ENCODE assay signal across 1 cellular context in genomic region chr1:171644805-171645483, GRCh38.
A peak's percentile ranks its signal among the peaks of the same experiment; 100 is the strongest.
TF ChIP-seq lines count a peak whose summit lies in the region.

No MANE protein-coding gene starts in this region.

TF ChIP-seq in H1, 55 proteins besides CTCF, POLR2A, EP300 and RAD21:
- TF ChIP-seq NRF1 (IDR thresholded peaks at IDR 0.05; ENCODE audit: low read depth, low read length) (no peak), ATF3 (IDR thresholded peaks at IDR 0.05; ENCODE audit: insufficient read depth, low read depth, low read length) (no peak), E2F6 (IDR thresholded peaks at IDR 0.05) (0 out of 2 replicates have a peak, but pooled peaks have one; percentile 28), SUZ12 (IDR thresholded peaks at IDR 0.05; ENCODE audit: low read length) (no peak), KDM5A (IDR thresholded peaks at IDR 0.05; ENCODE audit: low read length) (no peak), HDAC2 (IDR thresholded peaks at IDR 0.05; ENCODE audit: borderline replicate concordance in 1 of 2, low read depth in 2 of 2, low read length in 2 of 2) (0 out of 4 replicates have a peak, but pooled peaks of 1 of the 2 experiments have one; percentile 33), HDAC6 (IDR thresholded peaks at IDR 0.05; ENCODE audit: low read depth, low read length) (no peak), CHD1 (IDR thresholded peaks at IDR 0.05; ENCODE audit: low read depth, low read length) (no peak), SAP30 (IDR thresholded peaks at IDR 0.05; ENCODE audit: insufficient read depth, insufficient replicate concordance, low read length) (no peak), SP2 (IDR thresholded peaks at IDR 0.05; ENCODE audit: low read length) (no peak), RXRA (IDR thresholded peaks at IDR 0.05; ENCODE audit: insufficient read depth, low read depth, low read length) (no peak), JUND (IDR thresholded peaks at IDR 0.05; ENCODE audit: low read length) (no peak), SP4 (IDR thresholded peaks at IDR 0.05; ENCODE audit: low read length) (0 out of 2 replicates have a peak, but pooled peaks have one; percentile 48), TEAD4 (IDR thresholded peaks at IDR 0.05; ENCODE audit: low read depth, low read length) (0 out of 2 replicates have a peak, but pooled peaks have one; percentile 3), USF2 (IDR thresholded peaks at IDR 0.05; ENCODE audit: low read length) (no peak), RNF2 (IDR thresholded peaks at IDR 0.05; ENCODE audit: borderline replicate concordance, low read depth, low read length, missing control alignments, poor library complexity, severe bottlenecking) (no peak), BCL11A (IDR thresholded peaks at IDR 0.05; ENCODE audit: low read depth in 2 of 2, low read length in 2 of 2) (no peak), SP1 (IDR thresholded peaks at IDR 0.05; ENCODE audit: low read depth, low read length) (no peak), GTF2F1 (IDR thresholded peaks at IDR 0.05; ENCODE audit: borderline replicate concordance, low read depth, low read length) (no peak), MAX (IDR thresholded peaks at IDR 0.05) (no peak; the same call in none of the 2 replicates), MAFK (IDR thresholded peaks at IDR 0.05; ENCODE audit: low read depth, low read length) (no peak), FOSL1 (IDR thresholded peaks at IDR 0.05; ENCODE audit: insufficient read depth, low read depth, low read length) (no peak), YY1 (IDR thresholded peaks at IDR 0.05; ENCODE audit: low read depth, low read length) (peak; percentile 72; the same call in 1 of the 2 replicates), CBX8 (IDR thresholded peaks at IDR 0.05; ENCODE audit: borderline replicate concordance, low read depth, low read length) (no peak), KDM1A (IDR thresholded peaks at IDR 0.05; ENCODE audit: borderline replicate concordance, low read length) (peak; percentile 95), JUN (IDR thresholded peaks at IDR 0.05; ENCODE audit: low read depth, low read length) (no peak), BRCA1 (IDR thresholded peaks at IDR 0.05; ENCODE audit: low read depth, low read length) (no peak), CHD2 (IDR thresholded peaks at IDR 0.05; ENCODE audit: low read length) (no peak), NANOG (IDR thresholded peaks at IDR 0.05; ENCODE audit: insufficient read depth, low read depth, low read length, poor library complexity, severe bottlenecking) (no peak), EGR1 (IDR thresholded peaks at IDR 0.05; ENCODE audit: borderline replicate concordance, low read depth, low read length) (no peak), CREB1 (IDR thresholded peaks at IDR 0.05) (no peak), POLR2AphosphoS5 (IDR thresholded peaks at IDR 0.05; ENCODE audit: low read depth, low read length) (no peak), SRF (IDR thresholded peaks at IDR 0.05; ENCODE audit: low read depth, low read length) (no peak), KDM4A (IDR thresholded peaks at IDR 0.05; ENCODE audit: low read depth, low read length, severe bottlenecking) (no peak), ASH2L (IDR thresholded peaks at IDR 0.05; ENCODE audit: low read length) (peak; percentile 61), TAF7 (optimal IDR thresholded peaks at IDR 0.05; ENCODE audit: borderline replicate concordance, low read depth, low read length) (no peak), SIX5 (IDR thresholded peaks at IDR 0.05; ENCODE audit: low read depth, low read length) (no peak), TAF1 (IDR thresholded peaks at IDR 0.05; ENCODE audit: low read depth, low read length) (0 out of 2 replicates have a peak, but pooled peaks have one; percentile 43), SIRT6 (IDR thresholded peaks at IDR 0.05; ENCODE audit: low read length) (no peak), RBBP5 (IDR thresholded peaks at IDR 0.05; ENCODE audit: borderline replicate concordance, low read depth, low read length) (peak; percentile 48; the same call in 1 of the 2 replicates), CBX5 (IDR thresholded peaks at IDR 0.05; ENCODE audit: low read depth, low read length) (no peak), POU5F1 (IDR thresholded peaks at IDR 0.05; ENCODE audit: low read depth, low read length) (no peak), RFX5 (IDR thresholded peaks at IDR 0.05; ENCODE audit: borderline replicate concordance, low read depth, low read length) (no peak), SIN3A (conservative IDR thresholded peaks at IDR 0.05 in 1 of 2, IDR thresholded peaks at IDR 0.05 in 1 of 2; ENCODE audit: low read depth in 1 of 2, low read length in 2 of 2) (no peak), EZH2 (IDR thresholded peaks at IDR 0.05; ENCODE audit: low read depth, low read length, severe bottlenecking) (no peak), ZNF274 (IDR thresholded peaks at IDR 0.05; ENCODE audit: borderline replicate concordance, extremely low read depth, low read length) (no peak), ATF2 (IDR thresholded peaks at IDR 0.05; ENCODE audit: low read length) (no peak), CHD7 (IDR thresholded peaks at IDR 0.05; ENCODE audit: insufficient replicate concordance, low read length) (no peak)
